In genomic region chr11:65609711-65610110, GRCh38 we compare ENCODE assay signal across 17 cellular contexts. TPM values are rescaled to one million over a fixed set of nuclear protein-coding genes. Genes with fewer than 3 reads are reported as not detected.
DNase-seq lines count a peak whose midpoint lies in the region; ATAC-seq and TF ChIP-seq lines count a peak whose summit lies in the region.
"Had no signal": no experiment of that assay in that cellular context is flagged by ENCODE, and none has a peak within 500 bp of the region (broad histone marks: within the 10 kb centered on the region; RNA-seq: fewer than 3 reads in every experiment).

No MANE protein-coding gene starts in this region.

- DNase-seq in activated CD4-positive, alpha-beta T cell treated with anti-CD3 and anti-CD28 coated beads for 36 hours = no peak
- DNase-seq in activated CD4-positive, alpha-beta T cell treated with anti-CD3 and anti-CD28 coated beads for 1 hour = no peak
- no peak for DNase-seq in activated CD8-positive, alpha-beta T cell treated with anti-CD3 and anti-CD28 coated beads for 36 hours
- DNase-seq in glutamatergic neuron (no peak), NCI-H226 (no peak)
- DNase-seq: DMS153, left colon, NCI-H1417, NCI-H526, SHP77 treated with DMSO at 0.1 percent for 48 hours had no signal

- no peak overlapping the region for H3K4me3 Mint-ChIP-seq in activated CD4-positive, alpha-beta T cell treated with anti-CD3 and anti-CD28 coated beads for 36 hours
- H3K4me3 Mint-ChIP-seq in activated CD8-positive, alpha-beta T cell treated with anti-CD3 and anti-CD28 coated beads for 36 hours = no peak overlapping the region
- H3K4me3 Mint-ChIP-seq in glutamatergic neuron (ENCODE audit: unreplicated experiment) = peak overlapping the region; percentile 64

- no peak for TF ChIP-seq CTCF in activated CD8-positive, alpha-beta T cell treated with anti-CD3 and anti-CD28 coated beads for 36 hours (IDR thresholded peaks at IDR 0.05)
- no peak for TF ChIP-seq CTCF in glutamatergic neuron (IDR thresholded peaks at IDR 0.05; ENCODE audit: partially characterized antibody, unreplicated experiment)

- H3K36me3 ChIP-seq in stomach smooth muscle (ENCODE audit: control insufficient read depth in 2 of 2, insufficient read depth in 2 of 2, low read length in 2 of 2) = peaks cover 18 to 27% of the 10 kb centered on the region in 2 donors

- H3K4me1 ChIP-seq in stomach smooth muscle (ENCODE audit: control insufficient read depth, insufficient read depth, low read length) = peaks cover 71% of the 10 kb centered on the region

- H3K9me3 Mint-ChIP-seq in activated CD4-positive, alpha-beta T cell treated with anti-CD3 and anti-CD28 coated beads for 36 hours (ENCODE audit: low read depth) = no peaks in the 10 kb centered on the region
- H3K9me3 Mint-ChIP-seq in activated CD8-positive, alpha-beta T cell treated with anti-CD3 and anti-CD28 coated beads for 36 hours = no peaks in the 10 kb centered on the region
- H3K9me3 Mint-ChIP-seq in glutamatergic neuron (ENCODE audit: unreplicated experiment) = peaks cover 7% of the 10 kb centered on the region
- H3K9me3 Mint-ChIP-seq: stimulated activated naive CD8-positive, alpha-beta T cell treated with anti-CD3 and anti-CD28 coated beads, Interleukin-15, Interleukin-2, amounts not matched to agents 100 ng/mL and 50 ng/mL, for 24 hours had no signal

- no peak for ATAC-seq in activated CD4-positive, alpha-beta T cell treated with anti-CD3 and anti-CD28 coated beads for 36 hours
- ATAC-seq in activated CD8-positive, alpha-beta T cell treated with anti-CD3 and anti-CD28 coated beads for 36 hours = no peak
- no peak for ATAC-seq in GM19397 (IDR thresholded peaks at IDR 0.05; ENCODE audit: unreplicated experiment)
- no peak for ATAC-seq in GM19395 (IDR thresholded peaks at IDR 0.05; ENCODE audit: unreplicated experiment)
- ATAC-seq: GM12878, left colon had no signal

- no peaks in the 10 kb centered on the region for H3K9me3 ChIP-seq in stomach smooth muscle (ENCODE audit: control insufficient read depth in 2 of 2, low read length in 2 of 2)

- no peaks in the 10 kb centered on the region for H3K27me3 Mint-ChIP-seq in activated CD4-positive, alpha-beta T cell treated with anti-CD3 and anti-CD28 coated beads for 36 hours
- H3K27me3 Mint-ChIP-seq in activated CD8-positive, alpha-beta T cell treated with anti-CD3 and anti-CD28 coated beads for 36 hours = no peaks in the 10 kb centered on the region
- H3K27me3 Mint-ChIP-seq in glutamatergic neuron (ENCODE audit: unreplicated experiment) = peaks cover 8% of the 10 kb centered on the region
- H3K27me3 Mint-ChIP-seq: stimulated activated naive CD8-positive, alpha-beta T cell treated with anti-CD3 and anti-CD28 coated beads, Interleukin-15, Interleukin-2, amounts not matched to agents 100 ng/mL and 50 ng/mL, for 24 hours had no signal

- intact Hi-C loops in activated CD4-positive, alpha-beta T cell treated with anti-CD3 and anti-CD28 coated beads for 36 hours (cut with DNase I, micrococcal nuclease) = no loop called here
- intact Hi-C loops in activated CD8-positive, alpha-beta T cell treated with anti-CD3 and anti-CD28 coated beads for 36 hours (cut with micrococcal nuclease) = loop anchor here (2.0 kb wide), 1 partner anchor 15 kb away; the partner anchor contains the start of gene KCNK7

- no peaks in the 10 kb centered on the region for H3K27me3 ChIP-seq in stomach smooth muscle (ENCODE audit: control insufficient read depth in 1 of 2, insufficient read depth in 2 of 2, low read length in 2 of 2)

- H3K27ac ChIP-seq in stomach smooth muscle (ENCODE audit: low read length) = peak overlapping the region; percentile 58

- peaks cover 37% of the 10 kb centered on the region for H3K4me1 Mint-ChIP-seq in activated CD4-positive, alpha-beta T cell treated with anti-CD3 and anti-CD28 coated beads for 36 hours
- peaks cover 39% of the 10 kb centered on the region for H3K4me1 Mint-ChIP-seq in activated CD8-positive, alpha-beta T cell treated with anti-CD3 and anti-CD28 coated beads for 36 hours (ENCODE audit: low read depth)
- H3K4me1 Mint-ChIP-seq in glutamatergic neuron (ENCODE audit: low read depth, unreplicated experiment) = peaks cover 23% of the 10 kb centered on the region

- H3K4me3 ChIP-seq in stomach smooth muscle (ENCODE audit: low read length in 2 of 2) = no peak overlapping the region

- H3K27ac Mint-ChIP-seq in activated CD4-positive, alpha-beta T cell treated with anti-CD3 and anti-CD28 coated beads for 36 hours = peak overlapping the region; percentile 81
- H3K27ac Mint-ChIP-seq in activated CD8-positive, alpha-beta T cell treated with anti-CD3 and anti-CD28 coated beads for 36 hours = peak overlapping the region; percentile 31
- peak overlapping the region; percentile 76 for H3K27ac Mint-ChIP-seq in glutamatergic neuron (ENCODE audit: unreplicated experiment)

- H3K9ac ChIP-seq in stomach smooth muscle (ENCODE audit: low read length in 2 of 2) = no peak overlapping the region

- peaks cover 50% of the 10 kb centered on the region for H3K36me3 Mint-ChIP-seq in activated CD4-positive, alpha-beta T cell treated with anti-CD3 and anti-CD28 coated beads for 36 hours (ENCODE audit: low read depth)
- H3K36me3 Mint-ChIP-seq in activated CD8-positive, alpha-beta T cell treated with anti-CD3 and anti-CD28 coated beads for 36 hours (ENCODE audit: low read depth) = peaks cover 32% of the 10 kb centered on the region
- no peaks in the 10 kb centered on the region for H3K36me3 Mint-ChIP-seq in glutamatergic neuron (ENCODE audit: unreplicated experiment)

- POLR2A ChIA-PET in activated CD4-positive, alpha-beta T cell treated with anti-CD3 and anti-CD28 coated beads for 36 hours (lab: Charles Lee) = no interaction called here
- POLR2A ChIA-PET in activated CD8-positive, alpha-beta T cell treated with anti-CD3 and anti-CD28 coated beads for 36 hours (lab: Charles Lee) = interaction anchor here (0.6 to 5.2 kb wide), 13 partner anchors 13 to 85 kb away, joined by 3 to 30 read pairs (median 4); partner anchors contain the start of genes EHBP1L1, KCNK7 and SCYL1

- CTCF ChIA-PET in activated CD4-positive, alpha-beta T cell treated with anti-CD3 and anti-CD28 coated beads for 36 hours (lab: Charles Lee) = interaction anchor here (1.1 to 1.5 kb wide), 2 partner anchors 16 to 33 kb away, joined by 3 to 6 read pairs; no protein-coding TSS in a partner anchor
- CTCF ChIA-PET in activated CD8-positive, alpha-beta T cell treated with anti-CD3 and anti-CD28 coated beads for 36 hours (lab: Charles Lee) = interaction anchor here (1.1 to 6.0 kb wide), 6 partner anchors 16 to 91 kb away, joined by 3 to 47 read pairs (median 4); partner anchors contain the start of gene KCNK7

RNA-seq across cellular contexts. Expression of gene MAP3K11, which starts 4.3 kb away (rescaled TPM):
- total RNA-seq in activated CD4-positive, alpha-beta T cell treated with anti-CD3 and anti-CD28 coated beads for 36 hours = 10 to 100 TPM; 47.4 to 54.3 TPM
- 10 to 100 TPM; 40.3 to 45.6 TPM for total RNA-seq in activated CD8-positive, alpha-beta T cell treated with anti-CD3 and anti-CD28 coated beads for 36 hours
- total RNA-seq in glutamatergic neuron (ENCODE audit: unreplicated experiment) = 58.6 TPM

RNA-seq across cellular contexts. Expression of gene PCNX3, which starts 5.9 kb away (rescaled TPM):
- total RNA-seq in activated CD4-positive, alpha-beta T cell treated with anti-CD3 and anti-CD28 coated beads for 36 hours = 10 to 100 TPM; 27.9 to 30.7 TPM
- total RNA-seq in activated CD8-positive, alpha-beta T cell treated with anti-CD3 and anti-CD28 coated beads for 36 hours = 10 to 100 TPM; 34.3 to 34.4 TPM
- 43.3 TPM for total RNA-seq in glutamatergic neuron (ENCODE audit: unreplicated experiment)

RNA-seq across cellular contexts. Expression of gene KCNK7, which starts 14.1 kb away (rescaled TPM):
- total RNA-seq in activated CD4-positive, alpha-beta T cell treated with anti-CD3 and anti-CD28 coated beads for 36 hours = under 1 TPM; 0.27 to 0.37 TPM
- under 1 TPM in 1 of 2 experiments, not detected in 1; 0.77 TPM for total RNA-seq in activated CD8-positive, alpha-beta T cell treated with anti-CD3 and anti-CD28 coated beads for 36 hours
- 0.69 TPM for total RNA-seq in glutamatergic neuron (ENCODE audit: unreplicated experiment)
- total RNA-seq: A172, H4 had no signal

RNA-seq across cellular contexts. Expression of gene SIPA1, which starts 28.2 kb away (rescaled TPM):
- total RNA-seq in activated CD4-positive, alpha-beta T cell treated with anti-CD3 and anti-CD28 coated beads for 36 hours = 100 to 1,000 TPM; 181 to 202 TPM
- total RNA-seq in activated CD8-positive, alpha-beta T cell treated with anti-CD3 and anti-CD28 coated beads for 36 hours = 100 to 1,000 TPM; 172 to 180 TPM
- total RNA-seq in glutamatergic neuron (ENCODE audit: unreplicated experiment) = 21.4 TPM

RNA-seq across cellular contexts. Expression of gene EHBP1L1, which starts 33.9 kb away (rescaled TPM):
- 10 to 100 TPM; 88.3 to 98.8 TPM for total RNA-seq in activated CD4-positive, alpha-beta T cell treated with anti-CD3 and anti-CD28 coated beads for 36 hours
- total RNA-seq in activated CD8-positive, alpha-beta T cell treated with anti-CD3 and anti-CD28 coated beads for 36 hours = 10 to 100 TPM; 94.0 to 99.4 TPM
- total RNA-seq in glutamatergic neuron (ENCODE audit: unreplicated experiment) = 14.2 TPM

Comparison
In these comparisons a context has a peak if more than half of its experiments do, and no peak if none do; other contexts are left out.
1. H3K27ac Mint-ChIP-seq: peak in every context shown above with its lines; median percentile 81 in activated CD4-positive, alpha-beta T cell treated with anti-CD3 and anti-CD28 coated beads for 36 hours; 76 in glutamatergic neuron; 31 in activated CD8-positive, alpha-beta T cell treated with anti-CD3 and anti-CD28 coated beads for 36 hours.